Comparison of ENCODE assay signal across 24 cellular contexts in genomic region chr15:29789871-29790270, GRCh38. TPM values are rescaled to one million over a fixed set of nuclear protein-coding genes. Genes with fewer than 3 reads are reported as not detected.
DNase-seq lines count a peak whose midpoint lies in the region; ATAC-seq, FAIRE-seq and TF ChIP-seq lines count a peak whose summit lies in the region.
"Had no signal": no experiment of that assay in that cellular context is flagged by ENCODE, and none has a peak within 500 bp of the region (broad histone marks: within the 10 kb centered on the region; RNA-seq: fewer than 3 reads in every experiment).

No MANE protein-coding gene starts in this region.

- no peak overlapping the region for H3K4me3 ChIP-seq in A549
- H3K4me3 ChIP-seq: GM23248, Peyer's patch had no signal

- no peaks in the 10 kb centered on the region for H3K27me3 Mint-ChIP-seq in WTC11 (ENCODE audit: low read depth)

- POLR2A ChIA-PET in A549 (lab: Yijun Ruan, JAX), result no interaction called here
- POLR2A ChIA-PET in WTC11 (lab: Charles Lee), result no interaction called here

- ATAC-seq in A549 (peak in 1 of 2 experiments; percentile 41; a peak in 1 of 6 replicates), WTC11 (no peak), GM21360 (IDR thresholded peaks at IDR 0.05; ENCODE audit: unreplicated experiment) (no peak), HG02884 (IDR thresholded peaks at IDR 0.05; ENCODE audit: unreplicated experiment) (no peak)
- ATAC-seq: HepG2 had no signal

- no peak for TF ChIP-seq POLR2A in A549 (IDR thresholded peaks at IDR 0.05; ENCODE audit: low read length)
- TF ChIP-seq POLR2A in H54 (IDR thresholded peaks at IDR 0.05; ENCODE audit: low read depth, low read length), result no peak

- CTCF ChIA-PET in A549 (lab: Yijun Ruan, JAX) (no interaction called here), WTC11 (lab: Charles Lee) (no interaction called here)

- peaks cover 30% of the 10 kb centered on the region for H3K4me1 ChIP-seq in A549
- H3K4me1 ChIP-seq: Peyer's patch had no signal

- FAIRE-seq in A549 (lab: Jason Lieb, UNC) (no peak), H54 (lab: Jason Lieb, UNC) (peak; percentile 27)
- FAIRE-seq: D721Med, GM12891, GM19239, HepG2 had no signal

- H3K27ac Mint-ChIP-seq in WTC11, result 0 out of 2 replicates have a peak overlapping the region, but pooled peaks have one; percentile 21

- no peak overlapping the region for H3K4me2 ChIP-seq in A549

- peaks cover 6% of the 10 kb centered on the region; the same call in 1 of the 3 replicates for H3K9me3 ChIP-seq in A549
- H3K9me3 ChIP-seq: Peyer's patch had no signal

- peaks cover 24% of the 10 kb centered on the region for H3K36me3 Mint-ChIP-seq in WTC11

- TF ChIP-seq CTCF in A549 (IDR thresholded peaks at IDR 0.05) (no peak), WTC11 (IDR thresholded peaks at IDR 0.05) (no peak)

- no peak for TF ChIP-seq RAD21 in A549 (conservative IDR thresholded peaks at IDR 0.05 in 1 of 2, IDR thresholded peaks at IDR 0.05 in 1 of 2)

- peaks cover 24% of the 10 kb centered on the region for H3K4me1 Mint-ChIP-seq in WTC11

- no peak overlapping the region for H3K4me3 Mint-ChIP-seq in WTC11

- no peaks in the 10 kb centered on the region for H3K9me3 Mint-ChIP-seq in WTC11

- WGBS in A549 (ENCODE audit: missing lambda C conversion rate), result 81% methylated on average over 4 of the region's 4 CpGs

- no peak overlapping the region for H3K27ac ChIP-seq in A549
- H3K27ac ChIP-seq: C4-2B, GM23248, Peyer's patch had no signal

- DNase-seq in A549 (ENCODE audit: low read depth in 1 of 2, low spot score in 1 of 2), result no peak
- no peak for DNase-seq in H54 (ENCODE audit: insufficient read length, low spot score)
- DNase-seq in WTC11 (ENCODE audit: low spot score), result no peak
- DNase-seq in left kidney (ENCODE audit: low read depth, low spot score), result peak; percentile 17
- no peak for DNase-seq in NCI-H1105 (lab: John Stamatoyannopoulos, UW)
- DNase-seq: AML-193, GM23248, HCEC 1CT, KG1, MV-4-11, NCI-H1436, NCI-H2029 treated with DMSO at 0.1 percent for 48 hours, NCI-H2171 treated with DMSO at 0.1 percent for 48 hours, NCI-H446, NCI-H526 treated with DMSO at 0.1 percent for 48 hours, Peyer's patch, SHP77 treated with DMSO at 0.1 percent for 48 hours had no signal

- TF ChIP-seq EP300 in A549 (IDR thresholded peaks at IDR 0.05), result no peak

TF ChIP-seq in A549, 52 proteins besides CTCF, POLR2A, EP300 and RAD21:
- no peak for TF ChIP-seq TFCP2L1 (CRISPR knock-in tag; IDR thresholded peaks at IDR 0.05)
- TF ChIP-seq POLR2AphosphoS2 (conservative IDR thresholded peaks at IDR 0.05; ENCODE audit: low read length), result 0 out of 2 replicates have a peak, but pooled peaks have one; percentile 42
- no peak for TF ChIP-seq USF2 (IDR thresholded peaks at IDR 0.05)
- TF ChIP-seq REST (IDR thresholded peaks at IDR 0.05), result no peak

TF ChIP-seq in WTC11, 78 proteins besides CTCF, POLR2A, EP300 and RAD21:
- no peak for TF ChIP-seq GRHL2 (CRISPR knock-in tag; IDR thresholded peaks at IDR 0.05; ENCODE audit: insufficient replicate concordance, severe bottlenecking)
- TF ChIP-seq GTF2I (CRISPR knock-in tag; conservative IDR thresholded peaks at IDR 0.05), result no peak
- no peak for TF ChIP-seq ZNF281 (CRISPR knock-in tag; IDR thresholded peaks at IDR 0.05)
- TF ChIP-seq FOXJ3 (CRISPR knock-in tag; IDR thresholded peaks at IDR 0.05; ENCODE audit: borderline replicate concordance), result no peak
- TF ChIP-seq FOXP4 (CRISPR knock-in tag; IDR thresholded peaks at IDR 0.05), result no peak

RNA-seq across cellular contexts. Expression of gene TJP1, which starts 32.4 kb away (rescaled TPM):
- polyA plus RNA-seq in A549 (2011; rRNA removed) (158 and 179 TPM in 2 replicates), A549 (2017; fragmentation: RNase III; extraction: RNeasy Plus Mini Kit Qiagen cat#74134 plus additional on column Dnase treatment) (55.0 to 60.6 TPM (median 60.3 TPM) in 3 replicates)
- 40.7 and 44.6 TPM in 2 replicates for polyA plus RNA-seq in A549 (2012; cell fraction: cytosol; rRNA removed)
- 35.6 and 48.6 TPM in 2 replicates for polyA plus RNA-seq in A549 (2012; cell fraction: nucleus; rRNA removed)
- 136 and 137 TPM in 2 replicates for polyA minus RNA-seq in A549 (2011; rRNA and poly(A)+ RNA removed)
- 115 to 129 TPM (median 115 TPM) in 3 replicates for total RNA-seq in WTC11 (2021)
